In genomic region chr2:169363570-169364150, GRCh38 we compare ENCODE assay signal across 8 cellular contexts. TPM values are rescaled to one million over a fixed set of nuclear protein-coding genes. Genes with fewer than 3 reads are reported as not detected.
DNase-seq lines count a peak whose midpoint lies in the region; ATAC-seq and TF ChIP-seq lines count a peak whose summit lies in the region.

No MANE protein-coding gene starts in this region.

- peak overlapping the region; percentile 96 for H2AFZ ChIP-seq in MM.1S (ENCODE audit: low read length)

- H3K4me3 ChIP-seq in MM.1S (ENCODE audit: low read length), result peak overlapping the region; percentile 82

- no peaks in the 10 kb centered on the region for H3K36me3 ChIP-seq in MM.1S (replicated peaks; ENCODE audit: insufficient read depth, low read length)

- peaks cover 41% of the 10 kb centered on the region for H3K27me3 Mint-ChIP-seq in osteocyte (ENCODE audit: unreplicated experiment)

- DNase-seq in AG08395 (ENCODE audit: low spot score) (peak; percentile 7), MM.1S (peak; percentile 67), germinal center (ENCODE audit: low spot score) (peak; percentile 57), osteocyte (ENCODE audit: extremely low spot score, unreplicated experiment) (no peak), kidney glomerular epithelial cell (lab: John Stamatoyannopoulos, UW) (no peak), KG1 (lab: John Stamatoyannopoulos, UW) (no peak)
- peak; percentile 27 for DNase-seq in activated T-cell treated with anti-CD3 and anti-CD28 coated beads, Interleukin-2, amount 50 U/mL, for 1 hour

- H3K27ac ChIP-seq in MM.1S (ENCODE audit: low read length), result peak overlapping the region; percentile 48; the same call in 1 of the 2 replicates

- peak overlapping the region; percentile 95 for H3K4me2 ChIP-seq in MM.1S (ENCODE audit: low read depth, low read length)

- H3K4me1 ChIP-seq in MM.1S (ENCODE audit: low read length), result peaks cover 5% of the 10 kb centered on the region

- peaks cover 12% of the 10 kb centered on the region for H3K27me3 ChIP-seq in MM.1S (replicated peaks; ENCODE audit: insufficient read depth, low read length)

- H3K36me3 Mint-ChIP-seq in osteocyte (ENCODE audit: unreplicated experiment), result no peaks in the 10 kb centered on the region

- peaks cover 6% of the 10 kb centered on the region; the same call in 1 of the 2 replicates for H3F3A ChIP-seq in MM.1S (ENCODE audit: insufficient read depth, low read length)

- peak overlapping the region; percentile 75 for H3K4me3 Mint-ChIP-seq in osteocyte (ENCODE audit: unreplicated experiment)

- H3K9me3 Mint-ChIP-seq in osteocyte (ENCODE audit: unreplicated experiment), result no peaks in the 10 kb centered on the region

- ATAC-seq in GM18867 (IDR thresholded peaks at IDR 0.05; ENCODE audit: unreplicated experiment), result peak; percentile 53

- no peaks in the 10 kb centered on the region for H3K9me2 ChIP-seq in MM.1S (replicated peaks; ENCODE audit: insufficient read depth, low read length)

- no peak for TF ChIP-seq CTCF in MM.1S (IDR thresholded peaks at IDR 0.05; ENCODE audit: low read length)
- no peak for TF ChIP-seq CTCF in osteocyte (IDR thresholded peaks at IDR 0.05)

- no peak overlapping the region for H3K27ac Mint-ChIP-seq in osteocyte (ENCODE audit: unreplicated experiment)

- H3K4me1 Mint-ChIP-seq in osteocyte (ENCODE audit: unreplicated experiment), result peaks cover 40% of the 10 kb centered on the region

- H3K79me2 ChIP-seq in MM.1S (ENCODE audit: low read length), result no peaks in the 10 kb centered on the region

- peak overlapping the region; percentile 47 for H3K9ac ChIP-seq in MM.1S (ENCODE audit: low read length)

- no peaks in the 10 kb centered on the region for H4K20me1 ChIP-seq in MM.1S (ENCODE audit: insufficient read depth, low read length)

- H3K9me3 ChIP-seq in MM.1S (replicated peaks; ENCODE audit: insufficient read depth, low read length), result no peaks in the 10 kb centered on the region

RNA-seq across cellular contexts. Expression of gene LRP2, which starts 1.3 kb away (rescaled TPM):
- total RNA-seq in osteocyte, result 0.24 TPM in 2 replicates

Comparison
In these comparisons a context has a peak if more than half of its experiments do, and no peak if none do; other contexts are left out.
1. DNase-seq: peak in AG08395 (single experiment), MM.1S (single experiment), activated T-cell treated with anti-CD3 and anti-CD28 coated beads, Interleukin-2, amount 50 U/mL, for 1 hour (single experiment) and germinal center (single experiment); none in osteocyte (single experiment), kidney glomerular epithelial cell (single experiment) and KG1 (single experiment).